8 cellular contexts compared by ENCODE assay signal in genomic region chrX:101051549-101052302, GRCh38. TPM values are rescaled to one million over a fixed set of nuclear protein-coding genes. Genes with fewer than 3 reads are reported as not detected.
A peak's percentile ranks its signal among the peaks of the same experiment; 100 is the strongest.
DNase-seq lines count a peak whose midpoint lies in the region; ATAC-seq and TF ChIP-seq lines count a peak whose summit lies in the region.

Gene TRMT2B, minus strand, starts transcription at chrX:101052111. Its CDS starts 9,822 bp downstream, at chrX:101042289.

- WGBS in liver, result under 1% methylated on average over 43 of the region's 43 CpGs

- H3K9me3 Mint-ChIP-seq in activated CD4-positive, alpha-beta T cell treated with anti-CD3 and anti-CD28 coated beads, Interleukin-2, amount 10 ng/mL, durations not matched to agents 7 days and 5 days, result no peaks in the 10 kb centered on the region
- H3K9me3 Mint-ChIP-seq in dendritic cell treated with granulocyte-macrophage colony-stimulating factor and Interleukin-4, amounts not matched to agents 40 ng/mL and 50 ng/mL, for 4 days, result no peaks in the 10 kb centered on the region

- peak within 1 kb of the TSS; percentile 69 for H3K4me3 ChIP-seq in BLaER1
- H3K4me3 ChIP-seq in liver (ENCODE audit: low read depth in 1 of 3, low read length in 3 of 3), result peak within 1 kb of the TSS; percentile 70 to 74 (median 72)

- H3K36me3 Mint-ChIP-seq in activated CD4-positive, alpha-beta T cell treated with anti-CD3 and anti-CD28 coated beads, Interleukin-2, amount 10 ng/mL, durations not matched to agents 7 days and 5 days (ENCODE audit: low read depth), result peaks cover 10% of the 10 kb centered on the region
- peaks cover 21% of the 10 kb centered on the region for H3K36me3 Mint-ChIP-seq in dendritic cell treated with granulocyte-macrophage colony-stimulating factor and Interleukin-4, amounts not matched to agents 40 ng/mL and 50 ng/mL, for 4 days (ENCODE audit: low read depth)

- peak within 1 kb of the TSS; percentile 75 for H3K4me3 Mint-ChIP-seq in activated CD4-positive, alpha-beta T cell treated with anti-CD3 and anti-CD28 coated beads, Interleukin-2, amount 10 ng/mL, durations not matched to agents 7 days and 5 days
- peak within 1 kb of the TSS; percentile 83 for H3K4me3 Mint-ChIP-seq in dendritic cell treated with granulocyte-macrophage colony-stimulating factor and Interleukin-4, amounts not matched to agents 40 ng/mL and 50 ng/mL, for 4 days

- H3K27ac Mint-ChIP-seq in activated CD4-positive, alpha-beta T cell treated with anti-CD3 and anti-CD28 coated beads, Interleukin-2, amount 10 ng/mL, durations not matched to agents 7 days and 5 days, result peak within 1 kb of the TSS; percentile 97
- peak within 1 kb of the TSS; percentile 98 for H3K27ac Mint-ChIP-seq in dendritic cell treated with granulocyte-macrophage colony-stimulating factor and Interleukin-4, amounts not matched to agents 40 ng/mL and 50 ng/mL, for 4 days

- intact Hi-C loops in dendritic cell treated with granulocyte-macrophage colony-stimulating factor and Interleukin-4, amounts not matched to agents 40 ng/mL and 50 ng/mL, for 4 days (cut with micrococcal nuclease), result loop anchor here (1.0 kb wide), 1 partner anchor 46 kb away; no protein-coding TSS in a partner anchor

- H3K9me3 ChIP-seq in BLaER1 (no peaks in the 10 kb centered on the region), liver (ENCODE audit: control insufficient read depth in 4 of 4, low read length in 3 of 4) (no peaks in the 10 kb centered on the region)

- H3K4me1 ChIP-seq in BLaER1 (0 out of 2 replicates have a peak, but pooled peaks cover 6% of the 10 kb centered on the region), liver (ENCODE audit: control insufficient read depth in 4 of 4, insufficient read depth in 4 of 4, low read length in 3 of 4) (peaks cover 0 to 6% (median 1%) of the 10 kb centered on the region in 4 donors)

- no peaks in the 10 kb centered on the region for H4K20me1 ChIP-seq in BLaER1

- H3K4me2 ChIP-seq in BLaER1, result peak within 1 kb of the TSS; percentile 70

- DNase-seq in GM19238 (ENCODE audit: insufficient read length, low spot score) (peak; percentile 54), NCI-H524 (lab: John Stamatoyannopoulos, UW) (peak; percentile 29 to 75)
- DNase-seq in activated CD4-positive, alpha-beta T cell treated with anti-CD3 and anti-CD28 coated beads, Interleukin-2, amount 10 ng/mL, durations not matched to agents 7 days and 5 days, result peak; percentile 88
- DNase-seq in stimulated activated CD4-positive, alpha-beta T cell treated with anti-CD3 and anti-CD28 coated beads, Interleukin-4, amount 100 ng/mL, for 1 hour, result peak; percentile 79

- peak within 1 kb of the TSS; percentile 82 for H3K27ac ChIP-seq in BLaER1
- peak within 1 kb of the TSS; percentile 81 to 94 for H3K27ac ChIP-seq in liver (ENCODE audit: low read depth in 1 of 2, low read length in 2 of 2)

- H3K27me3 Mint-ChIP-seq in activated CD4-positive, alpha-beta T cell treated with anti-CD3 and anti-CD28 coated beads, Interleukin-2, amount 10 ng/mL, durations not matched to agents 7 days and 5 days, result no peaks in the 10 kb centered on the region
- H3K27me3 Mint-ChIP-seq in dendritic cell treated with granulocyte-macrophage colony-stimulating factor and Interleukin-4, amounts not matched to agents 40 ng/mL and 50 ng/mL, for 4 days, result no peaks in the 10 kb centered on the region

- H3K9ac ChIP-seq in BLaER1 (peak within 1 kb of the TSS; percentile 78), liver (ENCODE audit: low read depth in 1 of 2, low read length in 2 of 2) (peak within 1 kb of the TSS; percentile 43 to 89)

- TF ChIP-seq RAD21 in liver (IDR thresholded peaks at IDR 0.05), result no peak

- CTCF ChIA-PET in activated CD4-positive, alpha-beta T cell treated with anti-CD3 and anti-CD28 coated beads, Interleukin-2, amount 10 ng/mL, durations not matched to agents 7 days and 5 days (lab: Charles Lee), result interaction anchor here (1.2 kb wide), 1 partner anchor 14 kb away, joined by 3 read pairs; no protein-coding TSS in a partner anchor

- H3K27me3 ChIP-seq in BLaER1 (no peaks in the 10 kb centered on the region), liver (ENCODE audit: control insufficient read depth in 4 of 4, insufficient read depth in 4 of 4, low read length in 3 of 4) (no peaks in the 10 kb centered on the region)

- peaks cover 21% of the 10 kb centered on the region for H3K4me1 Mint-ChIP-seq in activated CD4-positive, alpha-beta T cell treated with anti-CD3 and anti-CD28 coated beads, Interleukin-2, amount 10 ng/mL, durations not matched to agents 7 days and 5 days
- peaks cover 18% of the 10 kb centered on the region for H3K4me1 Mint-ChIP-seq in dendritic cell treated with granulocyte-macrophage colony-stimulating factor and Interleukin-4, amounts not matched to agents 40 ng/mL and 50 ng/mL, for 4 days (ENCODE audit: low read depth)

- ATAC-seq in HG03439 (IDR thresholded peaks at IDR 0.05; ENCODE audit: unreplicated experiment), result peak; percentile 92

- H3K36me3 ChIP-seq in BLaER1 (no peaks in the 10 kb centered on the region), liver (ENCODE audit: control insufficient read depth in 4 of 4, insufficient read depth in 3 of 4, low read depth in 1 of 4, low read length in 3 of 4) (no peaks in the 10 kb centered on the region)

- TF ChIP-seq CTCF in liver (IDR thresholded peaks at IDR 0.05; ENCODE audit: low read depth, low read length, missing input control), result no peak

- POLR2A ChIA-PET in activated CD4-positive, alpha-beta T cell treated with anti-CD3 and anti-CD28 coated beads, Interleukin-2, amount 10 ng/mL, durations not matched to agents 7 days and 5 days (lab: Charles Lee), result no interaction called here

TF ChIP-seq in liver, 16 proteins besides CTCF, POLR2A, EP300 and RAD21:
- no peak for TF ChIP-seq EGR1 (IDR thresholded peaks at IDR 0.05; ENCODE audit: low read depth in 2 of 2)
- TF ChIP-seq MAX (IDR thresholded peaks at IDR 0.05), result peak; percentile 22
- TF ChIP-seq JUND (IDR thresholded peaks at IDR 0.05), result no peak
- TF ChIP-seq YY1 (IDR thresholded peaks at IDR 0.05), result peak; percentile 70
- TF ChIP-seq TAF1 (conservative IDR thresholded peaks at IDR 0.05), result peak; percentile 32
- peak; percentile 16 for TF ChIP-seq REST (IDR thresholded peaks at IDR 0.05)
- no peak for TF ChIP-seq RXRA (IDR thresholded peaks at IDR 0.05)
TF ChIP-seq in liver: peak in this region for 4.

RNA-seq across cellular contexts. Expression of gene TRMT2B, which starts in this region (rescaled TPM):
- total RNA-seq in activated CD4-positive, alpha-beta T cell treated with anti-CD3 and anti-CD28 coated beads, Interleukin-2, amount 10 ng/mL, durations not matched to agents 7 days and 5 days, result 10 to 100 TPM; 25.4 to 25.8 TPM
- 10 to 100 TPM; 10.3 to 11.2 TPM for total RNA-seq in liver
- polyA plus RNA-seq in liver, result 1 to 10 TPM; 3.3 to 3.6 TPM

Comparison
In these comparisons a context has a peak if more than half of its experiments do, and no peak if none do; other contexts are left out.
1. Peak in every context shown above with its lines: DNase-seq, ATAC-seq, H3K4me3 ChIP-seq and H3K27ac ChIP-seq.